Comparison of ENCODE assay signal across 8 cellular contexts in genomic region chr19:48963371-48964204, GRCh38. TPM values are rescaled to one million over a fixed set of nuclear protein-coding genes. Genes with fewer than 3 reads are reported as not detected.
A peak's percentile ranks its signal among the peaks of the same experiment; 100 is the strongest.
DNase-seq lines count a peak whose midpoint lies in the region; ATAC-seq and TF ChIP-seq lines count a peak whose summit lies in the region.

No MANE protein-coding gene starts in this region.

- H3K4me1 ChIP-seq in hepatocyte (ENCODE audit: insufficient read depth), result peaks cover 27% of the 10 kb centered on the region

- no peaks in the 10 kb centered on the region for H3K9me3 ChIP-seq in hepatocyte (ENCODE audit: low read depth)

- no peaks in the 10 kb centered on the region for H3K27me3 ChIP-seq in hepatocyte

- 8% methylated on average over 24 of the region's 28 CpGs for WGBS in hepatocyte (ENCODE audit: low lambda C conversion rate, missing lambda C conversion rate)

- no peak overlapping the region for H2AFZ ChIP-seq in hepatocyte

- H3K4me3 ChIP-seq in hepatocyte, result peak overlapping the region; percentile 12

- DNase-seq in Caki2 (ENCODE audit: low read depth) (peak; percentile 89), T-helper 2 cell (peak; percentile 19 to 70 (median 29)), anterior cingulate cortex (lab: John Stamatoyannopoulos, UW) (peak in 54 of 58 donors; percentile 12 to 91 (median 50)), hepatocyte (ENCODE audit: low spot score) (peak; percentile 91), renal cortical epithelial cell (ENCODE audit: low read depth) (peak; percentile 44), NCI-H1092 treated with DMSO at 0.1 percent for 48 hours (lab: John Stamatoyannopoulos, UW) (no peak), dedifferentiated amniotic fluid mesenchymal stem cell (ENCODE audit: extremely low spot score) (no peak)

- in situ Hi-C loops in Caki2 (cut with HindIII; ENCODE audit: low pct_unique_long_range_greater_than_20kb, low sequenced_read_pairs), result no loop called here

- peak overlapping the region; percentile 82 for H3K4me2 ChIP-seq in hepatocyte

- no peak for TF ChIP-seq CTCF in hepatocyte (IDR thresholded peaks at IDR 0.05; ENCODE audit: poor library complexity)

- no peaks in the 10 kb centered on the region for H3K36me3 ChIP-seq in hepatocyte (replicated peaks; ENCODE audit: insufficient read depth, low read depth)

- H4K20me1 ChIP-seq in hepatocyte (ENCODE audit: insufficient read depth, poor library complexity, severe bottlenecking), result peaks cover 21% of the 10 kb centered on the region

- ATAC-seq in HG03097 (IDR thresholded peaks at IDR 0.05; ENCODE audit: low FRiP score, unreplicated experiment), result peak; percentile 24

- H3K27ac ChIP-seq in hepatocyte, result peak overlapping the region; percentile 100

- H3K79me2 ChIP-seq in hepatocyte, result peaks cover 20% of the 10 kb centered on the region

- H3K9me2 ChIP-seq in hepatocyte (replicated peaks; ENCODE audit: insufficient read depth), result no peaks in the 10 kb centered on the region

RNA-seq across cellular contexts. Expression of gene FTL, which starts 1.5 kb away (rescaled TPM):
- 13,494 and 14,762 TPM in 2 replicates for total RNA-seq in Caki2 (2014; rRNA removed; shearing (Covaris generic); ENCODE audit: low replicate concordance)
- 8,878 and 9,969 TPM in 2 replicates for total RNA-seq in hepatocyte
- 13,723 and 15,987 TPM in 2 replicates for polyA plus RNA-seq in hepatocyte
- 1,420 and 1,436 TPM in 2 replicates for total RNA-seq in renal cortical epithelial cell

RNA-seq across cellular contexts. Expression of gene BAX, which starts 8.9 kb away (rescaled TPM):
- total RNA-seq in Caki2 (2014; rRNA removed; shearing (Covaris generic); ENCODE audit: low replicate concordance), result 188 and 220 TPM in 2 replicates
- total RNA-seq in hepatocyte, result 76.4 and 77.3 TPM in 2 replicates
- 106 and 116 TPM in 2 replicates for polyA plus RNA-seq in hepatocyte
- 101 and 135 TPM in 2 replicates for total RNA-seq in renal cortical epithelial cell

RNA-seq across cellular contexts. Expression of gene GYS1, which starts 29.5 kb away (rescaled TPM):
- total RNA-seq in Caki2 (2014; rRNA removed; shearing (Covaris generic); ENCODE audit: low replicate concordance), result 31.3 and 32.3 TPM in 2 replicates
- total RNA-seq in hepatocyte (29.2 and 37.4 TPM in 2 replicates), renal cortical epithelial cell (42.9 and 72.1 TPM in 2 replicates)
- polyA plus RNA-seq in hepatocyte, result 45.9 and 54.8 TPM in 2 replicates

RNA-seq across cellular contexts. Expression of gene DHDH, which starts 30.1 kb away (rescaled TPM):
- 1.6 and 4.4 TPM in 2 replicates for total RNA-seq in Caki2 (2014; rRNA removed; shearing (Covaris generic); ENCODE audit: low replicate concordance)
- 0.72 and 3.7 TPM in 2 replicates for total RNA-seq in hepatocyte
- 1.5 and 2.9 TPM in 2 replicates for polyA plus RNA-seq in hepatocyte
- 0.10 and 1.7 TPM in 2 replicates for total RNA-seq in renal cortical epithelial cell

RNA-seq across cellular contexts. Expression of gene RUVBL2, which starts 30.1 kb away (rescaled TPM):
- total RNA-seq in Caki2 (2014; rRNA removed; shearing (Covaris generic); ENCODE audit: low replicate concordance), result 493 and 608 TPM in 2 replicates
- 62.9 and 72.1 TPM in 2 replicates for total RNA-seq in hepatocyte
- 79.6 and 84.9 TPM in 2 replicates for polyA plus RNA-seq in hepatocyte
- 170 and 313 TPM in 2 replicates for total RNA-seq in renal cortical epithelial cell

Comparison
In these comparisons a context has a peak if more than half of its experiments do, and no peak if none do; other contexts are left out.
1. DNase-seq: peak in Caki2 (single experiment), T-helper 2 cell (5 of 5), anterior cingulate cortex (54 of 58), hepatocyte (single experiment) and renal cortical epithelial cell (single experiment); none in NCI-H1092 treated with DMSO at 0.1 percent for 48 hours (single experiment) and dedifferentiated amniotic fluid mesenchymal stem cell (single experiment).